ENCODE assay signal across 15 cellular contexts in genomic region chr14:25836647-25837046, GRCh38.
DNase-seq lines count a peak whose midpoint lies in the region; FAIRE-seq and TF ChIP-seq lines count a peak whose summit lies in the region.
"Had no signal": no experiment of that assay in that cellular context is flagged by ENCODE, and none has a peak within 500 bp of the region (broad histone marks: within the 10 kb centered on the region; RNA-seq: fewer than 3 reads in every experiment).

No MANE protein-coding gene starts in this region.

- H3K27me3 ChIP-seq in mesendoderm (ENCODE audit: insufficient read depth, low read length, poor library complexity) (no peaks in the 10 kb centered on the region), small intestine (ENCODE audit: control insufficient read depth in 2 of 2, insufficient read depth in 2 of 2, low read length in 2 of 2) (no peaks in the 10 kb centered on the region)
- H3K27me3 ChIP-seq: SJCRH30 had no signal

- H4K5ac ChIP-seq in mesendoderm (ENCODE audit: low read length), result no peak overlapping the region

- no peaks in the 10 kb centered on the region for H3K4me1 ChIP-seq in mesendoderm (ENCODE audit: control insufficient read depth, low read depth, low read length)
- no peaks in the 10 kb centered on the region for H3K4me1 ChIP-seq in small intestine (ENCODE audit: control insufficient read depth in 2 of 2, insufficient read depth in 1 of 2, low read depth in 1 of 2, low read length in 1 of 2)
- H3K4me1 ChIP-seq: SJCRH30 had no signal

- H4K8ac ChIP-seq in mesendoderm (ENCODE audit: low read depth, low read length), result no peak overlapping the region

- TF ChIP-seq CTCF in GM13976 (IDR thresholded peaks at IDR 0.05; ENCODE audit: borderline replicate concordance, control extremely low read depth, extremely low read depth, insufficient read depth, missing control alignments), result no peak

- no peak overlapping the region for H3K4me2 ChIP-seq in mesendoderm (ENCODE audit: low read length)

- no peaks in the 10 kb centered on the region for H3K36me3 ChIP-seq in mesendoderm (ENCODE audit: control insufficient read depth, insufficient read depth, low read length)
- no peaks in the 10 kb centered on the region for H3K36me3 ChIP-seq in small intestine (ENCODE audit: control insufficient read depth in 2 of 2, insufficient read depth in 2 of 2, low read length in 2 of 2)
- H3K36me3 ChIP-seq: SJCRH30 had no signal

- FAIRE-seq in HTR-8/SVneo (lab: Jason Lieb, UNC) (peak; percentile 26), small intestine (lab: Jason Lieb, UNC) (no peak)
- FAIRE-seq: RCC 7860 had no signal

- H2BK5ac ChIP-seq in mesendoderm (ENCODE audit: low read length), result no peak overlapping the region

- peak; percentile 64 for DNase-seq in DMS153 (lab: John Stamatoyannopoulos, UW)
- no peak for DNase-seq in HTR-8/SVneo (ENCODE audit: insufficient read length, low spot score)
- DNase-seq in NCI-H2227 (lab: John Stamatoyannopoulos, UW; ENCODE audit: unreplicated experiment), result peak; percentile 76
- DNase-seq in mesendoderm, result no peak
- no peak for DNase-seq in GM13976 (ENCODE audit: low spot score)
- DNase-seq in middle frontal gyrus (ENCODE audit: extremely low spot score, low spot score), result no peak
- no peak for DNase-seq in small intestine
- DNase-seq: CD4-positive, alpha-beta T cell; DND-41; GDM1; Karpas-422; NCI-H1694; SJCRH30; SW 1271 had no signal

- no CpG with 5 or more reads among the region's 2 CpGs for WGBS in mesendoderm (ENCODE audit: extremely low coverage, insufficient coverage, low lambda C conversion rate)
- WGBS in small intestine, 3 donors, result 56 to 76% (median 60%) methylated on average over 2 of the region's 2 CpGs

- in situ Hi-C loops in GM13976 (cut with MboI; ENCODE audit: low sequenced_read_pairs, unreplicated experiment), result no loop called here

- H3K9ac ChIP-seq in mesendoderm (ENCODE audit: low read length), result no peak overlapping the region

- no peaks in the 10 kb centered on the region for H3K79me1 ChIP-seq in mesendoderm (ENCODE audit: low read length)

- H3K23ac ChIP-seq in mesendoderm (ENCODE audit: low read length), result no peak overlapping the region

- H3K56ac ChIP-seq in mesendoderm (ENCODE audit: low read length), result no peak overlapping the region

- H3K18ac ChIP-seq in mesendoderm (ENCODE audit: low read length), result no peak overlapping the region

- H3K4me3 ChIP-seq in mesendoderm (ENCODE audit: low read length) (no peak overlapping the region), small intestine (ENCODE audit: low read depth in 1 of 2, low read length in 2 of 2) (no peak overlapping the region)
- H3K4me3 ChIP-seq: SJCRH30 had no signal

- H2BK120ac ChIP-seq in mesendoderm (ENCODE audit: low read depth, low read length), result peak overlapping the region; percentile 61

- H2AK5ac ChIP-seq in mesendoderm (ENCODE audit: low read length), result no peak overlapping the region

- H3K27ac ChIP-seq in mesendoderm (ENCODE audit: low read depth, low read length) (no peak overlapping the region), small intestine (ENCODE audit: low read depth in 1 of 2, low read length in 1 of 2) (no peak overlapping the region)
- H3K27ac ChIP-seq: SJCRH30 had no signal

- H3K79me2 ChIP-seq in mesendoderm (ENCODE audit: control insufficient read depth, insufficient read depth, low read length), result no peaks in the 10 kb centered on the region

- H2BK15ac ChIP-seq in mesendoderm (replicated peaks; ENCODE audit: low read depth), result no peak overlapping the region

- no peaks in the 10 kb centered on the region for H3K9me3 ChIP-seq in small intestine (ENCODE audit: control insufficient read depth, low read depth)
- H3K9me3 ChIP-seq: SJCRH30 had no signal

- H3K4ac ChIP-seq in mesendoderm (ENCODE audit: low read depth, low read length), result no peak overlapping the region

Comparison
In these comparisons a context has a peak if more than half of its experiments do, and no peak if none do; other contexts are left out.
1. DNase-seq: peak in DMS153 (single experiment) and NCI-H2227 (single experiment); none in HTR-8/SVneo (single experiment), mesendoderm (single experiment), GM13976 (single experiment), middle frontal gyrus (single experiment) and small intestine (single experiment).